ENCODE assay signal across 8 cellular contexts in the genomic region with DNA sequence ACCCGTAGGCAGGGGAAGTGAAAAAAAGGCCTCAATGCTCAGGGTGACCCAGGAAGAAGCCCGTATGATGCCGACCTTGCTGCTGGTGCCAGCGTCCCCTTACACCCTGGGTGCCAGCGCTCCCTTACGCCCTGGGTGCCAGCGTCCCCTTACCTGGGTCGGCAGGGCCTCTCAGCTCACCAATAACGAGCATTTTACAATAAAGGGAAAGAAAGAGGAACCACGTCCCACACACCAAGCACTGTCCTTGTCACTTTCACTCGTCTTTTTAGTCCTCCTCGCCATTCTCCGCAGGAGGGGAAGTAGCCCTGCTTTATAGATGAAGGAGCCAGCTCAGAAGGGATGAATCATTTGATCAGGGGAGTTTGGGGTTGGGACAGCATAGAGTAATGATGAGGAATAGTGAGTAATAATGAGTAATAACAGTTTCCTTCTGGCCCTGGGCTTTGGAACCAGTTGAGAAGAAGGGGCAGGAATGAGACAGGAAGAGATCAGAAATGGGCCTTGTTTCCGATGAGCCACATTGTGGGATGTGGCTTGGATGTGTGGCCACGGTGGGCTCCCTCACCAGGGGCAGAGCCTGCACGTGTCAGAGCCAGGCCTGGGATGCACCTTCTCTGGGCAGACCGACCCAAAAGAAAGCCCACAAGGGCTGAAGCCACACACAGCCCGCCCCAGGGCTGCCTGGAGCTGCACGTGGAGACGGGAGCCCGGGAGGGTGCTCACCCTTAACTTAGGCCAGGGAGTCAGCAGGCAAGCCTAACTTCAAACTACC.
A peak's percentile ranks its signal among the peaks of the same experiment; 100 is the strongest.
DNase-seq lines count a peak whose midpoint lies in the region; ATAC-seq and TF ChIP-seq lines count a peak whose summit lies in the region.

No MANE protein-coding gene starts in this region.

- TF ChIP-seq POLR2A in body of pancreas (IDR thresholded peaks at IDR 0.05): no peak

- peak overlapping the region; percentile 71 for H3K27ac ChIP-seq in mesenchymal stem cell (ENCODE audit: low read length, poor library complexity, severe bottlenecking)
- no peak overlapping the region for H3K27ac ChIP-seq in body of pancreas

- H3K23ac ChIP-seq in mesenchymal stem cell (ENCODE audit: low read length in 2 of 2): no peak overlapping the region

- H3K4me3 ChIP-seq in mesenchymal stem cell (ENCODE audit: insufficient read depth in 1 of 2, low read depth in 1 of 2, low read length in 2 of 2) (peak overlapping the region in 1 of 2 experiments; percentile 54), body of pancreas (no peak overlapping the region)

- no peaks in the 10 kb centered on the region for H3K27me3 Mint-ChIP-seq in activated T-helper 2 cell treated with anti-CD3 and anti-CD28 coated beads, Interferon-gamma antibody, Interleukin-2, Interleukin-4, amounts not matched to agents 10 μg/mL and 5 μg/mL and 100 μg/mL, durations not matched to agents 14 hours and 24 hours and 36 hours (ENCODE audit: low read depth)

- no peak for TF ChIP-seq CTCF in body of pancreas (IDR thresholded peaks at IDR 0.05)

- H3K9me3 ChIP-seq in mesenchymal stem cell (ENCODE audit: control insufficient read depth, low read length) (no peaks in the 10 kb centered on the region), body of pancreas (no peaks in the 10 kb centered on the region)

- H3K27me3 ChIP-seq in mesenchymal stem cell (ENCODE audit: control insufficient read depth in 1 of 2, insufficient read depth in 1 of 2, low read length in 2 of 2) (no peaks in the 10 kb centered on the region), body of pancreas (no peaks in the 10 kb centered on the region)

- peak overlapping the region; percentile 89 for H3K9ac ChIP-seq in mesenchymal stem cell (ENCODE audit: low read length)

- no peak overlapping the region for H3K4ac ChIP-seq in mesenchymal stem cell (ENCODE audit: low read depth in 1 of 2, low read length in 2 of 2)

- H3K4me3 Mint-ChIP-seq in activated T-helper 2 cell treated with anti-CD3 and anti-CD28 coated beads, Interferon-gamma antibody, Interleukin-2, Interleukin-4, amounts not matched to agents 10 μg/mL and 5 μg/mL and 100 μg/mL, durations not matched to agents 14 hours and 24 hours and 36 hours (ENCODE audit: low read depth): no peak overlapping the region

- peak overlapping the region; percentile 86 for H4K8ac ChIP-seq in mesenchymal stem cell (ENCODE audit: low read length)

- H3K4me1 ChIP-seq in mesenchymal stem cell (ENCODE audit: control insufficient read depth, insufficient read depth, low read depth, low read length): peaks cover 42% of the 10 kb centered on the region
- peaks cover 30% of the 10 kb centered on the region for H3K4me1 ChIP-seq in body of pancreas

- H2BK120ac ChIP-seq in mesenchymal stem cell (ENCODE audit: low read depth, low read length): no peak overlapping the region

- H3K14ac ChIP-seq in mesenchymal stem cell (ENCODE audit: low read length in 2 of 2): no peak overlapping the region

- peak; percentile 77 for DNase-seq in AG08396 (ENCODE audit: low spot score)
- DNase-seq in HS-27A (ENCODE audit: low read depth): peak; percentile 91
- no peak for DNase-seq in activated T-helper 2 cell treated with anti-CD3 and anti-CD28 coated beads, Interferon-gamma antibody, Interleukin-2, Interleukin-4, amounts not matched to agents 10 μg/mL and 5 μg/mL and 100 μg/mL, durations not matched to agents 14 hours and 24 hours and 36 hours (ENCODE audit: low spot score)
- peak; percentile 92 for DNase-seq in mesenchymal stem cell
- DNase-seq in NCI-H2227 treated with DMSO at 0.1 percent for 48 hours (lab: John Stamatoyannopoulos, UW): no peak
- no peak for DNase-seq in body of pancreas

- intact Hi-C loops in activated T-helper 2 cell treated with anti-CD3 and anti-CD28 coated beads, Interferon-gamma antibody, Interleukin-2, Interleukin-4, amounts not matched to agents 10 μg/mL and 5 μg/mL and 100 μg/mL, durations not matched to agents 14 hours and 24 hours and 36 hours (cut with micrococcal nuclease): loop anchor here (10.0 kb wide), 1 partner anchor 173 kb away; no protein-coding TSS in a partner anchor
- intact Hi-C loops in body of pancreas (cut with DNase I): no loop called here

- H3K36me3 Mint-ChIP-seq in activated T-helper 2 cell treated with anti-CD3 and anti-CD28 coated beads, Interferon-gamma antibody, Interleukin-2, Interleukin-4, amounts not matched to agents 10 μg/mL and 5 μg/mL and 100 μg/mL, durations not matched to agents 14 hours and 24 hours and 36 hours (ENCODE audit: low read depth): peaks cover 3% of the 10 kb centered on the region

- H2BK15ac ChIP-seq in mesenchymal stem cell (ENCODE audit: low read depth, poor library complexity, severe bottlenecking): no peak overlapping the region

- H2AK5ac ChIP-seq in mesenchymal stem cell (ENCODE audit: low read length, severe bottlenecking): no peak overlapping the region

- H3K9me3 Mint-ChIP-seq in activated T-helper 2 cell treated with anti-CD3 and anti-CD28 coated beads, Interferon-gamma antibody, Interleukin-2, Interleukin-4, amounts not matched to agents 10 μg/mL and 5 μg/mL and 100 μg/mL, durations not matched to agents 14 hours and 24 hours and 36 hours: no peaks in the 10 kb centered on the region

- H2BK12ac ChIP-seq in mesenchymal stem cell (ENCODE audit: low read length in 2 of 2): peak overlapping the region in 1 of 2 experiments; percentile 27

- no peak overlapping the region for H2BK5ac ChIP-seq in mesenchymal stem cell (ENCODE audit: low read depth, low read length, poor library complexity, severe bottlenecking)

- H3K4me1 Mint-ChIP-seq in activated T-helper 2 cell treated with anti-CD3 and anti-CD28 coated beads, Interferon-gamma antibody, Interleukin-2, Interleukin-4, amounts not matched to agents 10 μg/mL and 5 μg/mL and 100 μg/mL, durations not matched to agents 14 hours and 24 hours and 36 hours (ENCODE audit: low read depth): peaks cover 24% of the 10 kb centered on the region

- 59% methylated on average over 17 of the region's 21 CpGs for WGBS in mesenchymal stem cell
- 85 to 87% methylated on average over 21 of the region's 21 CpGs for WGBS in body of pancreas, 2 donors

- H4K91ac ChIP-seq in mesenchymal stem cell (ENCODE audit: low read length): peak overlapping the region; percentile 67

- peak overlapping the region; percentile 7 to 26 for H3K18ac ChIP-seq in mesenchymal stem cell (ENCODE audit: low read depth in 1 of 2, low read length in 2 of 2)

- H3K4me2 ChIP-seq in mesenchymal stem cell (ENCODE audit: low read length, poor library complexity, severe bottlenecking): no peak overlapping the region

- H2AFZ ChIP-seq in mesenchymal stem cell (ENCODE audit: low read depth, low read length): no peak overlapping the region

- H3K27ac Mint-ChIP-seq in activated T-helper 2 cell treated with anti-CD3 and anti-CD28 coated beads, Interferon-gamma antibody, Interleukin-2, Interleukin-4, amounts not matched to agents 10 μg/mL and 5 μg/mL and 100 μg/mL, durations not matched to agents 14 hours and 24 hours and 36 hours: peak overlapping the region; percentile 4

- ATAC-seq in GM19452 (IDR thresholded peaks at IDR 0.05; ENCODE audit: unreplicated experiment) (no peak), GM21515 (IDR thresholded peaks at IDR 0.05; ENCODE audit: unreplicated experiment) (no peak), body of pancreas (no peak)

- H3K79me1 ChIP-seq in mesenchymal stem cell (replicated peaks; ENCODE audit: low read length, poor library complexity, severe bottlenecking): peaks cover 30% of the 10 kb centered on the region

- H3K36me3 ChIP-seq in mesenchymal stem cell (ENCODE audit: control insufficient read depth in 1 of 2, insufficient read depth in 2 of 2, low read depth in 1 of 2, low read length in 2 of 2): peaks cover 62 to 63% of the 10 kb centered on the region in 2 experiments
- peaks cover 0 to 1% of the 10 kb centered on the region in 2 donors for H3K36me3 ChIP-seq in body of pancreas (replicated peaks in 1 of 2; ENCODE audit: insufficient read depth in 1 of 2, low read depth in 2 of 2)

Comparison
In these comparisons a context has a peak if more than half of its experiments do, and no peak if none do; other contexts are left out.
1. DNase-seq: peak in AG08396 (single experiment), HS-27A (single experiment) and mesenchymal stem cell (single experiment); none in activated T-helper 2 cell treated with anti-CD3 and anti-CD28 coated beads, Interferon-gamma antibody, Interleukin-2, Interleukin-4, amounts not matched to agents 10 μg/mL and 5 μg/mL and 100 μg/mL, durations not matched to agents 14 hours and 24 hours and 36 hours (single experiment), NCI-H2227 treated with DMSO at 0.1 percent for 48 hours (single experiment) and body of pancreas (0 of 4).